Comparison of ENCODE assay signal across 9 cellular contexts in the genomic region with DNA sequence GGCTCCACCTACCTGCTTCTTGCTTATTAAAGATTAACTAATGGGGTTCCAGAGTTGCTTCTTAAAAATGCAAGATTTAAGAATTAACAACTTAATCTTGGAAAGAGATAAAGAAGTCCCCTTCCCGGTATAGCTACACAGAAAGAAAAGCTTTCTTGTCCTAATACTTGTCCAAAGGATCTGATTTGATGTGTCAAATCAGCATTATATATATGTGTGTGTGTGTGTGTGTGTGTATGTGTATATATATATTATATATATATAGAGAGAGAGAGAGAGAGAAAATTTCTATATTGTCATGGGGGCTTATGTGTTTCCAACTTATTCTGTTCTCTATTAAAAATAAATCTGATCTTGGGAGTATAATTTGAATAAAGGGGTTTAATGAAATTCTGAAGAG. TPM values are rescaled to one million over a fixed set of nuclear protein-coding genes. Genes with fewer than 3 reads are reported as not detected.
A peak's percentile ranks its signal among the peaks of the same experiment; 100 is the strongest.
DNase-seq lines count a peak whose midpoint lies in the region; ATAC-seq, FAIRE-seq and TF ChIP-seq lines count a peak whose summit lies in the region.
"Had no signal": no experiment of that assay in that cellular context is flagged by ENCODE, and none has a peak within 500 bp of the region (broad histone marks: within the 10 kb centered on the region; RNA-seq: fewer than 3 reads in every experiment).

No MANE protein-coding gene starts in this region.

- peak overlapping the region; percentile 95 for H3K4me3 Mint-ChIP-seq in activated naive CD4-positive, alpha-beta T cell treated with anti-CD3 and anti-CD28 coated beads for 36 hours
- peak overlapping the region; percentile 95 for H3K4me3 Mint-ChIP-seq in memory B cell

- BruUV-seq in K562 (replicated peaks; lab: Mats Ljungman, UMichigan), result no TSS peak

- H3K36me3 ChIP-seq in K562 (ENCODE audit: control insufficient read depth, insufficient read depth, low read length) (no peaks in the 10 kb centered on the region), upper lobe of left lung (no peaks in the 10 kb centered on the region)

- in situ Hi-C loops in K562 (cut with MboI), result no loop called here

- POLR2A ChIA-PET in K562 (lab: Yijun Ruan, JAX), result interaction anchor here (0.5 to 3.7 kb wide), 19 partner anchors 9 to 755 kb away, joined by 3 to 21 read pairs (median 4); a partner anchor contains a TSS

- TF ChIP-seq EP300 in K562 (IDR thresholded peaks at IDR 0.05; ENCODE audit: low read length), result no peak
- TF ChIP-seq EP300 in upper lobe of left lung (IDR thresholded peaks at IDR 0.05), result no peak

- peak overlapping the region; percentile 74 for H3K4me3 ChIP-seq in K562
- H3K4me3 ChIP-seq in upper lobe of left lung, result peak overlapping the region in 3 of 4 donors; percentile 60 to 62 (median 62)

- H3K9me3 Mint-ChIP-seq in activated naive CD4-positive, alpha-beta T cell treated with anti-CD3 and anti-CD28 coated beads for 36 hours, result no peaks in the 10 kb centered on the region
- H3K9me3 Mint-ChIP-seq in memory B cell, result no peaks in the 10 kb centered on the region

- no peak for TF ChIP-seq RAD21 in K562 (CRISPR knock-in tag; conservative IDR thresholded peaks at IDR 0.05 in 1 of 2, IDR thresholded peaks at IDR 0.05 in 1 of 2)

- ATAC-seq in K562, result no peak
- no peak for ATAC-seq in memory B cell (ENCODE audit: low read depth)
- ATAC-seq in upper lobe of left lung (ENCODE audit: low FRiP score in 2 of 2), result no peak
- ATAC-seq in GM19328 (IDR thresholded peaks at IDR 0.05; ENCODE audit: unreplicated experiment), result no peak

- no peak for FAIRE-seq in K562 (lab: Jason Lieb, UNC)

- H2AFZ ChIP-seq in K562 (ENCODE audit: low read depth, low read length), result peak overlapping the region; percentile 96

- H3K4me2 ChIP-seq in K562 (ENCODE audit: insufficient read depth, low read length), result peak overlapping the region; percentile 90

- WGBS in K562 (ENCODE audit: insufficient coverage, low coverage, missing lambda C conversion rate), result 0% methylated on average over 1 of the region's 1 CpG
- 4 to 6% methylated on average over 1 of the region's 1 CpG for WGBS in upper lobe of left lung, 2 donors

- intact Hi-C loops in activated naive CD4-positive, alpha-beta T cell treated with anti-CD3 and anti-CD28 coated beads for 36 hours (cut with micrococcal nuclease), result loop anchor here (2.0 to 5.0 kb wide), 2 partner anchors 221 to 1816 kb away; a partner anchor contains a TSS
- intact Hi-C loops in K562 (cut with micrococcal nuclease), result no loop called here

- peaks cover 2% of the 10 kb centered on the region for H3K79me2 ChIP-seq in K562 (ENCODE audit: control insufficient read depth, insufficient read depth, low read length)

- no peaks in the 10 kb centered on the region for H3K27me3 Mint-ChIP-seq in activated naive CD4-positive, alpha-beta T cell treated with anti-CD3 and anti-CD28 coated beads for 36 hours (ENCODE audit: low read depth)
- no peaks in the 10 kb centered on the region for H3K27me3 Mint-ChIP-seq in memory B cell

- peaks cover 9% of the 10 kb centered on the region for H3K36me3 Mint-ChIP-seq in activated naive CD4-positive, alpha-beta T cell treated with anti-CD3 and anti-CD28 coated beads for 36 hours (ENCODE audit: low read depth)
- no peaks in the 10 kb centered on the region for H3K36me3 Mint-ChIP-seq in memory B cell

- H3K27ac ChIP-seq in K562 (ENCODE audit: extremely low read depth, low read depth, low read length) (peak overlapping the region; percentile 77), upper lobe of left lung (peak overlapping the region; percentile 60 to 85 (median 80))

- peak overlapping the region in 1 of 2 experiments; percentile 81; a peak in 2 of 4 replicates for H3K9ac ChIP-seq in K562 (ENCODE audit: insufficient read depth in 1 of 2, low read depth in 2 of 2, low read length in 2 of 2)

- peak overlapping the region; percentile 89 for H3K27ac Mint-ChIP-seq in activated naive CD4-positive, alpha-beta T cell treated with anti-CD3 and anti-CD28 coated beads for 36 hours
- H3K27ac Mint-ChIP-seq in memory B cell, result peak overlapping the region; percentile 98

- CTCF ChIA-PET in activated naive CD4-positive, alpha-beta T cell treated with anti-CD3 and anti-CD28 coated beads for 36 hours (lab: Charles Lee), result interaction anchor here (0.5 to 1.4 kb wide), 3 partner anchors 36 to 1362 kb away, joined by 3 to 4 read pairs (median 4); no protein-coding TSS in a partner anchor
- CTCF ChIA-PET in K562 (lab: Yijun Ruan, JAX; ENCODE audit: low intra/inter-chr PET ratio), result interaction anchor here (0.6 kb wide), 1 partner anchor 1065 kb away, joined by 3 read pairs; no protein-coding TSS in a partner anchor

- TF ChIP-seq POLR2A in K562 (conservative IDR thresholded peaks at IDR 0.05) (no peak), upper lobe of left lung (IDR thresholded peaks at IDR 0.05) (no peak)

- no peak for TF ChIP-seq CTCF in K562 (IDR thresholded peaks at IDR 0.05 in 2 of 3, conservative IDR thresholded peaks at IDR 0.05 in 1 of 3; ENCODE audit: insufficient read depth in 2 of 3, low read depth in 1 of 3, low read length in 3 of 3)
- TF ChIP-seq CTCF in upper lobe of left lung (IDR thresholded peaks at IDR 0.05), result no peak

- H3K27me3 ChIP-seq in K562 (ENCODE audit: control insufficient read depth in 2 of 2, insufficient read depth in 2 of 2, low read length in 2 of 2) (no peaks in the 10 kb centered on the region), upper lobe of left lung (no peaks in the 10 kb centered on the region)

- no peaks in the 10 kb centered on the region for H3K9me1 ChIP-seq in K562 (ENCODE audit: control insufficient read depth, insufficient read depth, low read length)

- H3K9me3 ChIP-seq in K562 (replicated peaks; ENCODE audit: control insufficient read depth, insufficient read depth, low read depth, low read length), result no peaks in the 10 kb centered on the region
- no peaks in the 10 kb centered on the region for H3K9me3 ChIP-seq in upper lobe of left lung

- H3K4me1 ChIP-seq in K562 (replicated peaks in 1 of 2; ENCODE audit: control insufficient read depth in 2 of 2, insufficient read depth in 2 of 2, low read length in 2 of 2) (peaks cover 14 to 19% of the 10 kb centered on the region in 2 experiments), upper lobe of left lung (peaks cover 19 to 27% (median 20%) of the 10 kb centered on the region in 4 donors)

- DNase-seq in activated naive CD4-positive, alpha-beta T cell treated with anti-CD3 and anti-CD28 coated beads for 36 hours, result no peak
- DNase-seq in activated naive CD4-positive, alpha-beta T cell (lab: John Stamatoyannopoulos, UW), result no peak
- DNase-seq in K562 (ENCODE audit: extremely low read depth in 1 of 4, low spot score in 3 of 4) (no peak), memory B cell (ENCODE audit: low spot score in 2 of 2) (no peak), upper lobe of left lung (no peak), NCI-H187 treated with DMSO at 0.1 percent for 48 hours (lab: John Stamatoyannopoulos, UW) (no peak), D341Med (ENCODE audit: low spot score) (no peak)

- no peaks in the 10 kb centered on the region; the same call in 1 of the 2 replicates for H4K20me1 ChIP-seq in K562 (replicated peaks; ENCODE audit: control insufficient read depth, insufficient read depth, low read length)

- peaks cover 40% of the 10 kb centered on the region for H3K4me1 Mint-ChIP-seq in activated naive CD4-positive, alpha-beta T cell treated with anti-CD3 and anti-CD28 coated beads for 36 hours (ENCODE audit: low read depth)
- peaks cover 31% of the 10 kb centered on the region for H3K4me1 Mint-ChIP-seq in memory B cell

TF ChIP-seq in K562, 482 proteins besides CTCF, POLR2A, EP300 and RAD21 (continues in another document):
- no peak for TF ChIP-seq RFX5 (IDR thresholded peaks at IDR 0.05; ENCODE audit: low read depth, low read length)

RNA-seq across cellular contexts. Expression of a gene that starts 4.6 kb away (rescaled TPM):
- 10 to 100 TPM; 70.4 to 73.2 TPM for total RNA-seq in activated naive CD4-positive, alpha-beta T cell treated with anti-CD3 and anti-CD28 coated beads for 36 hours
- total RNA-seq in K562 (2011; cell fraction: chromatin; rRNA removed; ENCODE audit: low replicate concordance), result 23.4 and 44.5 TPM in 2 replicates
- total RNA-seq in K562 (2011; cell fraction: nucleolus; rRNA removed), result 13.5 and 15.3 TPM in 2 replicates
- 28.3 and 34.4 TPM in 2 replicates for total RNA-seq in K562 (2011; cell fraction: nucleoplasm; rRNA removed)
- total RNA-seq in K562 (2014; rRNA removed), result 71.8 and 87.5 TPM in 2 replicates
- 134 and 145 TPM in 2 replicates for total RNA-seq in K562 (2014; rRNA removed; fragmentation: Illumina TruSeq; extraction: Trizol)
- total RNA-seq in K562 (2015; rRNA removed; fragmentation: Illumina TruSeq; extraction: Trizol), result 100 and 102 TPM in 2 replicates
- total RNA-seq in K562 (2021), result 78.8 and 79.9 TPM in 2 replicates
- polyA plus RNA-seq in K562 (2011; rRNA removed), result 95.4 and 111 TPM in 2 replicates
- polyA plus RNA-seq in K562 (2011; cell fraction: cytosol; rRNA removed), result 35.3 and 57.4 TPM in 2 replicates
- polyA plus RNA-seq in K562 (2011; cell fraction: nucleus; rRNA removed), result 24.5 and 38.9 TPM in 2 replicates
- polyA plus RNA-seq in K562 (2012), result 65.4 and 94.0 TPM in 2 replicates
- polyA plus RNA-seq in K562 (2014; fragmentation: Illumina TruSeq; extraction: Trizol), result 97.0 and 104 TPM in 2 replicates
- 10 to 100 TPM; 35.4 to 41.1 TPM for polyA plus RNA-seq in K562 (2014; fragmentation: Nextera tagmentation; extraction: Ambion mirVana)
- polyA plus RNA-seq in K562 (2014; rRNA removed), result 92.2 and 94.1 TPM in 2 replicates
- 76.2 and 81.4 TPM in 2 replicates for polyA minus RNA-seq in K562 (2011; rRNA and poly(A)+ RNA removed)
- 32.2 and 35.4 TPM in 2 replicates for polyA minus RNA-seq in K562 (2011; cell fraction: cytosol; rRNA and poly(A)+ RNA removed)
- polyA minus RNA-seq in K562 (2011; cell fraction: nucleus; rRNA and poly(A)+ RNA removed), result 8.2 and 16.9 TPM in 2 replicates
- 10 to 100 TPM; 35.6 to 76.7 (median 45.5) TPM for total RNA-seq in upper lobe of left lung

RNA-seq across cellular contexts. Expression of a gene that starts 33.4 kb away (rescaled TPM):
- total RNA-seq in activated naive CD4-positive, alpha-beta T cell treated with anti-CD3 and anti-CD28 coated beads for 36 hours, result under 1 TPM; 0.07 to 0.10 TPM
- not detected in 2 replicates for total RNA-seq in K562 (2011; cell fraction: chromatin; rRNA removed; ENCODE audit: low replicate concordance)
- not detected in 2 replicates for total RNA-seq in K562 (2011; cell fraction: nucleolus; rRNA removed)
- not detected in 2 replicates for total RNA-seq in K562 (2011; cell fraction: nucleoplasm; rRNA removed)
- 0.09 TPM in 1 of 2 replicates, not detected in the other for total RNA-seq in K562 (2014; rRNA removed)
- 0.15 TPM in 1 of 2 replicates, not detected in the other for total RNA-seq in K562 (2014; rRNA removed; fragmentation: Illumina TruSeq; extraction: Trizol)
- not detected in 2 replicates for total RNA-seq in K562 (2015; rRNA removed; fragmentation: Illumina TruSeq; extraction: Trizol)
- 0.09 TPM in 1 of 2 replicates, not detected in the other for total RNA-seq in K562 (2021)
- polyA plus RNA-seq in K562 (2011; rRNA removed), result 0.04 TPM in 2 replicates
- polyA plus RNA-seq in K562 (2011; cell fraction: cytosol; rRNA removed), result 0.01 TPM in 1 of 2 replicates, not detected in the other
- not detected in 2 replicates for polyA plus RNA-seq in K562 (2011; cell fraction: nucleus; rRNA removed)
- 0.04 and 0.05 TPM in 2 replicates for polyA plus RNA-seq in K562 (2012)
- 0.06 TPM in 1 of 2 replicates, not detected in the other for polyA plus RNA-seq in K562 (2014; fragmentation: Illumina TruSeq; extraction: Trizol)
- polyA plus RNA-seq in K562 (2014; fragmentation: Nextera tagmentation; extraction: Ambion mirVana), result under 1 TPM in 1 of 2 experiments, not detected in 1; 0.01 TPM
- polyA plus RNA-seq in K562 (2014; rRNA removed), result not detected in 2 replicates
- polyA minus RNA-seq in K562 (2011; rRNA and poly(A)+ RNA removed), result not detected in 2 replicates
- not detected in 2 replicates for polyA minus RNA-seq in K562 (2011; cell fraction: cytosol; rRNA and poly(A)+ RNA removed)
- polyA minus RNA-seq in K562 (2011; cell fraction: nucleus; rRNA and poly(A)+ RNA removed), result not detected in 2 replicates
- not detected for total RNA-seq in upper lobe of left lung
- total RNA-seq: Daoy had no signal
